8 cellular contexts compared by ENCODE assay signal in genomic region chr20:48760403-48760889, GRCh38.
A peak's percentile ranks its signal among the peaks of the same experiment; 100 is the strongest.
DNase-seq lines count a peak whose midpoint lies in the region; ATAC-seq and TF ChIP-seq lines count a peak whose summit lies in the region.

No MANE protein-coding gene starts in this region.

- no peaks in the 10 kb centered on the region for H4K20me1 ChIP-seq in HCT116 (ENCODE audit: insufficient read depth)

- peak; percentile 39 for DNase-seq in AG20443 (ENCODE audit: low spot score)
- DNase-seq in HCT116 (ENCODE audit: low read depth, low spot score), result no peak
- DNase-seq in RWPE2 (ENCODE audit: low spot score), result no peak
- peak; percentile 75 for DNase-seq in activated naive CD4-positive, alpha-beta T cell treated with Interleukin-2 at 50 U/mL for 16 hours
- peak in 1 of 2 donors; percentile 37 for DNase-seq in left colon
- peak; percentile 69 for DNase-seq in stimulated activated naive CD8-positive, alpha-beta T cell treated with anti-CD3 and anti-CD28 coated beads, Interleukin-15, Interleukin-2, amounts not matched to agents 100 U/mL and 50 U/mL, for 24 hours
- DNase-seq in COR-L47 (lab: John Stamatoyannopoulos, UW), result no peak
- no peak for DNase-seq in foreskin melanocyte

- no peak for TF ChIP-seq CTCF in HCT116 (IDR thresholded peaks at IDR 0.05 in 2 of 3, conservative IDR thresholded peaks at IDR 0.05 in 1 of 3; ENCODE audit: borderline replicate concordance in 1 of 3, insufficient read depth in 1 of 3, low read depth in 2 of 3, low read length in 2 of 3)
- TF ChIP-seq CTCF in RWPE2 (IDR thresholded peaks at IDR 0.05; ENCODE audit: poor library complexity, severe bottlenecking), result no peak

- H3K4me3 ChIP-seq in HCT116 (replicated peaks in 1 of 2; ENCODE audit: low read depth in 1 of 2, low read length in 2 of 2) (no peak overlapping the region), RWPE2 (ENCODE audit: severe bottlenecking) (no peak overlapping the region)

- no peak overlapping the region for H2AFZ ChIP-seq in HCT116 (ENCODE audit: low read depth, low read length, poor library complexity, severe bottlenecking)

- TF ChIP-seq POLR2A in HCT116 (IDR thresholded peaks at IDR 0.05; ENCODE audit: borderline replicate concordance, extremely low read depth, insufficient read depth, insufficient read length), result no peak

- intact Hi-C loops in HCT116 (cut with micrococcal nuclease) (no loop called here), left colon (cut with DNase I, micrococcal nuclease) (no loop called here)

- POLR2A ChIA-PET in HCT116 (lab: Charles Lee), result no interaction called here

- H3K27me3 ChIP-seq in HCT116 (ENCODE audit: insufficient read depth, low read length) (no peaks in the 10 kb centered on the region), RWPE2 (ENCODE audit: insufficient read depth, poor library complexity, severe bottlenecking) (no peaks in the 10 kb centered on the region)

- H3K9ac ChIP-seq in HCT116 (ENCODE audit: low read length), result no peak overlapping the region

- TF ChIP-seq RAD21 in HCT116 (IDR thresholded peaks at IDR 0.05; ENCODE audit: low read depth), result no peak

- no TSS peak for BruUV-seq in HCT116 (replicated peaks; lab: Mats Ljungman, UMichigan)

- H3K9me3 ChIP-seq in HCT116 (ENCODE audit: control insufficient read depth in 1 of 2, insufficient read depth in 1 of 2, low read depth in 1 of 2, low read length in 2 of 2) (peaks cover 0 to 2% of the 10 kb centered on the region in 2 experiments; a peak in 1 of 4 replicates), RWPE2 (ENCODE audit: severe bottlenecking) (no peaks in the 10 kb centered on the region)

- H3K9me2 ChIP-seq in HCT116 (ENCODE audit: insufficient read depth), result no peaks in the 10 kb centered on the region

- peak overlapping the region; percentile 7; the same call in 1 of the 2 replicates for H3K4me2 ChIP-seq in HCT116 (ENCODE audit: low read length)

- no peaks in the 10 kb centered on the region for H3K79me2 ChIP-seq in HCT116 (ENCODE audit: insufficient read depth, low read length)

- no peak for ATAC-seq in HCT116
- peak; percentile 83 for ATAC-seq in RWPE2 (ENCODE audit: low read depth)
- peak; percentile 42 for ATAC-seq in left colon
- peak; percentile 81 for ATAC-seq in stimulated activated naive CD8-positive, alpha-beta T cell treated with anti-CD3 and anti-CD28 coated beads, Interleukin-15, Interleukin-2, amounts not matched to agents 100 U/mL and 50 U/mL, for 24 hours

- CTCF ChIA-PET in HCT116 (lab: Charles Lee), result no interaction called here

- H3K36me3 ChIP-seq in HCT116 (ENCODE audit: control insufficient read depth in 1 of 2, insufficient read depth in 2 of 2, low read length in 2 of 2) (no peaks in the 10 kb centered on the region), RWPE2 (ENCODE audit: low read depth) (no peaks in the 10 kb centered on the region)

- H3K27ac ChIP-seq in HCT116 (ENCODE audit: low read depth, low read length) (no peak overlapping the region), RWPE2 (ENCODE audit: poor library complexity, severe bottlenecking) (no peak overlapping the region)

- RAD21 ChIA-PET in HCT116 (lab: Charles Lee; ENCODE audit: low non-redundant PET in 1 of 2, low total read pairs in 2 of 2, uncharacterized antibody in 2 of 2, unreplicated experiment in 2 of 2), result no interaction called here

- H3K4me1 ChIP-seq in HCT116 (ENCODE audit: control insufficient read depth in 1 of 2, insufficient read depth in 2 of 2, low read length in 2 of 2) (peaks cover 0 to 7% of the 10 kb centered on the region in 2 experiments; a peak in 2 of 4 replicates), RWPE2 (ENCODE audit: insufficient read depth, poor library complexity, severe bottlenecking) (peaks cover 9% of the 10 kb centered on the region)

TF ChIP-seq in HCT116, 20 proteins besides CTCF, POLR2A, EP300 and RAD21:
- TF ChIP-seq JUND (IDR thresholded peaks at IDR 0.05), result no peak
- TF ChIP-seq ELF1 (IDR thresholded peaks at IDR 0.05; ENCODE audit: borderline replicate concordance, low read depth), result no peak
- TF ChIP-seq CBX3 (IDR thresholded peaks at IDR 0.05; ENCODE audit: low read depth), result no peak
- TF ChIP-seq MAX (IDR thresholded peaks at IDR 0.05), result 0 out of 2 replicates have a peak, but pooled peaks have one; percentile 13
- TF ChIP-seq REST (IDR thresholded peaks at IDR 0.05; ENCODE audit: low read depth), result no peak

Comparison
In these comparisons a context has a peak if more than half of its experiments do, and no peak if none do; other contexts are left out.
1. DNase-seq: peak in AG20443 (single experiment), activated naive CD4-positive, alpha-beta T cell treated with Interleukin-2 at 50 U/mL for 16 hours (single experiment) and stimulated activated naive CD8-positive, alpha-beta T cell treated with anti-CD3 and anti-CD28 coated beads, Interleukin-15, Interleukin-2, amounts not matched to agents 100 U/mL and 50 U/mL, for 24 hours (single experiment); none in HCT116 (single experiment), RWPE2 (single experiment), COR-L47 (single experiment) and foreskin melanocyte (single experiment).